ENCODE assay signal across 18 cellular contexts in the genomic region with DNA sequence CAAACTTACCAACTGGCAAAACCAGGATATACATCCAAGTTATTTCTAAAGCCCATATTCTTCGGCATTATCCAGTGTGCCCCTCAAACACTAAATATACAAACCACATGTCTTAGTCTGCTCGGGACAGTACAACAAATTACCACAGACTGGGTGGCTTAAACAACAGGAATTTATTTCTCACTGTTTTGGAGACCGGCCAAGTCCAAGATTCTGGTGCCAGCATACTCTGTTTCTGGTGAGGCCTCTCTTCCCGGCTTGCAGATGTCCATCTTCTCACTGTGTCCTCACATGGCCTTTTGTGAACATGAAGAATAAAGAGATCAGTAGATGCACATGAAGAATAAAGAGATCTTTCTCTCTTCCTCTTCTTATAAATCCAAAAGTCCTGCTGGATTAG. TPM values are rescaled to one million over a fixed set of nuclear protein-coding genes. Genes with fewer than 3 reads are reported as not detected.
DNase-seq lines count a peak whose midpoint lies in the region; ATAC-seq, FAIRE-seq and TF ChIP-seq lines count a peak whose summit lies in the region.
"Had no signal": no experiment of that assay in that cellular context is flagged by ENCODE, and none has a peak within 500 bp of the region (broad histone marks: within the 10 kb centered on the region; RNA-seq: fewer than 3 reads in every experiment).

No MANE protein-coding gene starts in this region.

- H2BK120ac ChIP-seq in mesenchymal stem cell (ENCODE audit: low read depth, low read length) = no peak overlapping the region

- H2BK12ac ChIP-seq in mesenchymal stem cell (ENCODE audit: low read length in 2 of 2) = no peak overlapping the region

- H4K8ac ChIP-seq in mesenchymal stem cell (ENCODE audit: low read length) = no peak overlapping the region

- H2AK5ac ChIP-seq in mesenchymal stem cell (ENCODE audit: low read length, severe bottlenecking) = no peak overlapping the region

- no peak overlapping the region for H3K27ac ChIP-seq in mesenchymal stem cell (ENCODE audit: low read length, poor library complexity, severe bottlenecking)
- H3K27ac ChIP-seq: RWPE1, uterus had no signal

- H3K4me1 ChIP-seq in mesenchymal stem cell (ENCODE audit: control insufficient read depth, insufficient read depth, low read depth, low read length) = peaks cover 1% of the 10 kb centered on the region
- H3K4me1 ChIP-seq: uterus had no signal

- H3K14ac ChIP-seq in mesenchymal stem cell (ENCODE audit: low read length in 2 of 2) = no peak overlapping the region

- H2AFZ ChIP-seq in mesenchymal stem cell (ENCODE audit: low read depth, low read length) = no peak overlapping the region

- H3K36me3 Mint-ChIP-seq in stimulated activated effector memory CD8-positive, alpha-beta T cell treated with anti-CD3 and anti-CD28 coated beads, Interleukin-12 subunit alpha, Interleukin-12 subunit beta, amount 100 ng/mL, for 72 hours = no peaks in the 10 kb centered on the region

- H3K4me1 Mint-ChIP-seq in stimulated activated effector memory CD8-positive, alpha-beta T cell treated with anti-CD3 and anti-CD28 coated beads, Interleukin-12 subunit alpha, Interleukin-12 subunit beta, amount 100 ng/mL, for 72 hours = no peaks in the 10 kb centered on the region
- H3K4me1 Mint-ChIP-seq: activated T-helper 17 cell treated with anti-CD3 and anti-CD28 coated beads, Interleukin-2, amount 50 U/mL, for 72 hours had no signal

- H2BK5ac ChIP-seq in mesenchymal stem cell (ENCODE audit: low read depth, low read length, poor library complexity, severe bottlenecking) = no peak overlapping the region

- TF ChIP-seq CTCF in GM20000 (IDR thresholded peaks at IDR 0.05; ENCODE audit: extremely low read depth, missing control alignments) = no peak

- no peak overlapping the region for H3K27ac Mint-ChIP-seq in stimulated activated effector memory CD8-positive, alpha-beta T cell treated with anti-CD3 and anti-CD28 coated beads, Interleukin-12 subunit alpha, Interleukin-12 subunit beta, amount 100 ng/mL, for 72 hours
- H3K27ac Mint-ChIP-seq: activated T-helper 17 cell treated with anti-CD3 and anti-CD28 coated beads, Interleukin-2, amount 50 U/mL, for 72 hours had no signal

- no peaks in the 10 kb centered on the region for H3K27me3 ChIP-seq in mesenchymal stem cell (ENCODE audit: control insufficient read depth in 1 of 2, insufficient read depth in 1 of 2, low read length in 2 of 2)
- H3K27me3 ChIP-seq: uterus had no signal

- DNase-seq in C1 segment of cervical spinal cord (lab: John Stamatoyannopoulos, UW) (peak in 9 of 14 donors; percentile 3 to 36 (median 10)), NCI-H1694 treated with DMSO at 0.1 percent for 48 hours (lab: John Stamatoyannopoulos, UW) (peak; percentile 13), dedifferentiated amniotic fluid mesenchymal stem cell (ENCODE audit: extremely low spot score) (peak; percentile 63), mesenchymal stem cell (peak; percentile 26), GM12891 (ENCODE audit: insufficient read length, low spot score) (no peak), GM20000 (ENCODE audit: low spot score) (no peak), islet precursor cell (no peak)
- no peak for DNase-seq in stimulated activated effector memory CD8-positive, alpha-beta T cell treated with anti-CD3 and anti-CD28 coated beads, Interleukin-12 subunit alpha, Interleukin-12 subunit beta, amount 100 ng/mL, for 72 hours (ENCODE audit: low spot score in 2 of 2)
- DNase-seq: activated CD4-positive, CD25-positive, alpha-beta regulatory T cell; glutamatergic neuron; mesendoderm; small intestine; uterus had no signal

- H3K9ac ChIP-seq in mesenchymal stem cell (ENCODE audit: low read length) = peak overlapping the region; percentile 1

- no peak overlapping the region for H3K23ac ChIP-seq in mesenchymal stem cell (ENCODE audit: low read length in 2 of 2)

- H3K4me2 ChIP-seq in mesenchymal stem cell (ENCODE audit: low read length, poor library complexity, severe bottlenecking) = no peak overlapping the region

- H3K4ac ChIP-seq in mesenchymal stem cell (ENCODE audit: low read depth in 1 of 2, low read length in 2 of 2) = no peak overlapping the region

- 66% methylated on average over 4 of the region's 4 CpGs for WGBS in mesenchymal stem cell

- no peak for FAIRE-seq in GM12891 (lab: Jason Lieb, UNC)
- FAIRE-seq: colon, H1, K562, small intestine had no signal

- H4K91ac ChIP-seq in mesenchymal stem cell (ENCODE audit: low read length) = no peak overlapping the region

- H3K4me3 Mint-ChIP-seq in stimulated activated effector memory CD8-positive, alpha-beta T cell treated with anti-CD3 and anti-CD28 coated beads, Interleukin-12 subunit alpha, Interleukin-12 subunit beta, amount 100 ng/mL, for 72 hours = no peak overlapping the region
- H3K4me3 Mint-ChIP-seq: activated T-helper 17 cell treated with anti-CD3 and anti-CD28 coated beads, Interleukin-2, amount 50 U/mL, for 72 hours had no signal

- H3K36me3 ChIP-seq in mesenchymal stem cell (ENCODE audit: control insufficient read depth in 1 of 2, insufficient read depth in 2 of 2, low read depth in 1 of 2, low read length in 2 of 2) = no peaks in the 10 kb centered on the region
- H3K36me3 ChIP-seq: uterus had no signal

- no peak overlapping the region for H2BK15ac ChIP-seq in mesenchymal stem cell (ENCODE audit: low read depth, poor library complexity, severe bottlenecking)

- H3K79me1 ChIP-seq in mesenchymal stem cell (replicated peaks; ENCODE audit: low read length, poor library complexity, severe bottlenecking) = no peaks in the 10 kb centered on the region

- no peak for ATAC-seq in stimulated activated effector memory CD8-positive, alpha-beta T cell treated with anti-CD3 and anti-CD28 coated beads, Interleukin-12 subunit alpha, Interleukin-12 subunit beta, amount 100 ng/mL, for 72 hours
- ATAC-seq: activated T-helper 17 cell treated with anti-CD3 and anti-CD28 coated beads, Interleukin-2, amount 50 U/mL, for 72 hours; K562 had no signal

- no peaks in the 10 kb centered on the region for H3K9me3 Mint-ChIP-seq in stimulated activated effector memory CD8-positive, alpha-beta T cell treated with anti-CD3 and anti-CD28 coated beads, Interleukin-12 subunit alpha, Interleukin-12 subunit beta, amount 100 ng/mL, for 72 hours
- H3K9me3 Mint-ChIP-seq: activated T-helper 17 cell treated with anti-CD3 and anti-CD28 coated beads, Interleukin-2, amount 50 U/mL, for 72 hours had no signal

- TF ChIP-seq POLR2A in GM12891 (IDR thresholded peaks at IDR 0.05; ENCODE audit: low read depth, low read length) = no peak

- no peak overlapping the region for H3K4me3 ChIP-seq in mesenchymal stem cell (ENCODE audit: insufficient read depth in 1 of 2, low read depth in 1 of 2, low read length in 2 of 2)
- H3K4me3 ChIP-seq: K562, uterus had no signal

- H3K18ac ChIP-seq in mesenchymal stem cell (ENCODE audit: low read depth in 1 of 2, low read length in 2 of 2) = no peak overlapping the region

- no peaks in the 10 kb centered on the region for H3K9me3 ChIP-seq in mesenchymal stem cell (ENCODE audit: control insufficient read depth, low read length)
- H3K9me3 ChIP-seq: uterus had no signal

TF ChIP-seq in GM12891, 5 proteins besides CTCF, POLR2A, EP300 and RAD21:
- TF ChIP-seq PAX5 (IDR thresholded peaks at IDR 0.05; ENCODE audit: insufficient read depth, low read length, severe bottlenecking) (no peak), TAF1 (IDR thresholded peaks at IDR 0.05; ENCODE audit: low read depth, low read length) (no peak), SPI1 (IDR thresholded peaks at IDR 0.05; ENCODE audit: low read depth, low read length) (no peak), POU2F2 (IDR thresholded peaks at IDR 0.05; ENCODE audit: low read depth, low read length) (no peak), POLR2AphosphoS5 (IDR thresholded peaks at IDR 0.05; ENCODE audit: low read depth, low read length) (no peak)

RNA-seq across cellular contexts. Expression of a gene that starts 12.9 kb away (rescaled TPM):
- polyA plus RNA-seq in mesenchymal stem cell (2013, experiment 1 of 2) = not detected
- not detected for polyA plus RNA-seq in mesenchymal stem cell (2013, experiment 2 of 2)
- polyA plus RNA-seq in GM12891 (2012; ENCODE audit: low read depth, missing spikeins) = not detected
- polyA plus RNA-seq: small intestine had no signal

Comparison
In these comparisons a context has a peak if more than half of its experiments do, and no peak if none do; other contexts are left out.
1. DNase-seq: peak in C1 segment of cervical spinal cord (9 of 14), NCI-H1694 treated with DMSO at 0.1 percent for 48 hours (single experiment), dedifferentiated amniotic fluid mesenchymal stem cell (single experiment) and mesenchymal stem cell (single experiment); none in GM12891 (single experiment), GM20000 (single experiment), stimulated activated effector memory CD8-positive, alpha-beta T cell treated with anti-CD3 and anti-CD28 coated beads, Interleukin-12 subunit alpha, Interleukin-12 subunit beta, amount 100 ng/mL, for 72 hours (0 of 2) and islet precursor cell (single experiment).